12 cellular contexts compared by ENCODE assay signal in the genomic region with DNA sequence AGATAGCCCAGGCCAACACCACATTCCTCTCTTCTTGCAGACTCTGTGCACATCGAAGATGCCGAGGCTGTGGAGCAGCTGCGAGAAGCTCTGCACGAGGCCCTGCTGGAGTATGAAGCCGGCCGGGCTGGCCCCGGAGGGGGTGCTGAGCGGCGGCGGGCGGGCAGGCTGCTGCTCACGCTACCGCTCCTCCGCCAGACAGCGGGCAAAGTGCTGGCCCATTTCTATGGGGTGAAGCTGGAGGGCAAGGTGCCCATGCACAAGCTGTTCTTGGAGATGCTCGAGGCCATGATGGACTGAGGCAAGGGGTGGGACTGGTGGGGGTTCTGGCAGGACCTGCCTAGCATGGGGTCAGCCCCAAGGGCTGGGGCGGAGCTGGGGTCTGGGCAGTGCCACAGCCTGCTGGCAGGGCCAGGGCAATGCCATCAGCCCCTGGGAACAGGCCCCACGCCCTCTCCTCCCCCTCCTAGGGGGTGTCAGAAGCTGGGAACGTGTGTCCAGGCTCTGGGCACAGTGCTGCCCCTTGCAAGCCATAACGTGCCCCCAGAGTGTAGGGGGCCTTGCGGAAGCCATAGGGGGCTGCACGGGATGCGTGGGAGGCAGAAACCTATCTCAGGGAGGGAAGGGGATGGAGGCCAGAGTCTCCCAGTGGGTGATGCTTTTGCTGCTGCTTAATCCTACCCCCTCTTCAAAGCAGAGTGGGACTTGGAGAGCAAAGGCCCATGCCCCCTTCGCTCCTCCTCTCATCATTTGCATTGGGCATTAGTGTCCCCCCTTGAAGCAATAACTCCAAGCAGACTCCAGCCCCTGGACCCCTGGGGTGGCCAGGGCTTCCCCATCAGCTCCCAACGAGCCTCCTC. TPM values are rescaled to one million over a fixed set of nuclear protein-coding genes. Genes with fewer than 3 reads are reported as not detected.
DNase-seq lines count a peak whose midpoint lies in the region; ATAC-seq and TF ChIP-seq lines count a peak whose summit lies in the region.
"Not testable (repeated sequence)": the region's sequence is repeated elsewhere in the genome, so short reads cannot be mapped to it uniquely, and the experiment has no call there.
"Had no signal": no experiment of that assay in that cellular context is flagged by ENCODE, and none has a peak within 500 bp of the region (broad histone marks: within the 10 kb centered on the region; RNA-seq: fewer than 3 reads in every experiment).

No MANE protein-coding gene starts in this region.

- H3K4me3 ChIP-seq in ACC112 (ENCODE audit: low read depth, low read length) (peak overlapping the region; percentile 93), GM23338 (peak overlapping the region; percentile 82), NT2/D1 (ENCODE audit: insufficient read length, low read depth) (peak overlapping the region; percentile 94), retinal pigment epithelial cell (ENCODE audit: low read length) (peak overlapping the region; percentile 94)

- DNase-seq in GM23338 (ENCODE audit: low spot score); NT2/D1 (ENCODE audit: low read depth, low spot score); activated B cell treated with CpG ODN at 0.5 μM for 24 hours; activated naive CD8-positive, alpha-beta T cell treated with anti-CD3 and anti-CD28 coated beads, Interleukin-2, amount 50 U/mL, for 24 hours; epithelial cell of prostate (ENCODE audit: low read depth, low spot score); memory B cell (ENCODE audit: low spot score in 2 of 2); retinal pigment epithelial cell (ENCODE audit: low read depth): not testable (repeated sequence)

- H3K27me3 ChIP-seq in ACC112 (ENCODE audit: insufficient read depth, low read length); GM23338 (ENCODE audit: insufficient read depth); NT2/D1 (ENCODE audit: insufficient read depth, insufficient read length): not testable (repeated sequence)

- H3K79me2 ChIP-seq in ACC112 (ENCODE audit: control insufficient read depth, insufficient read depth, low read length, unreplicated experiment) (peaks cover 18% of the 10 kb centered on the region), GM23338 (replicated peaks; ENCODE audit: insufficient read depth) (peaks cover 22% of the 10 kb centered on the region)

- ATAC-seq in GM23338; activated B cell treated with CpG ODN at 0.5 μM for 24 hours (ENCODE audit: low read depth); activated naive CD8-positive, alpha-beta T cell treated with anti-CD3 and anti-CD28 coated beads, Interleukin-2, amount 50 U/mL, for 24 hours; memory B cell (ENCODE audit: low read depth): not testable (repeated sequence)

- H3K27ac Mint-ChIP-seq in GM23338 (peak overlapping the region; percentile 100), activated B cell treated with CpG ODN at 0.5 μM for 24 hours (peak overlapping the region; percentile 99), memory B cell (peak overlapping the region; percentile 99)
- H3K27ac Mint-ChIP-seq in activated naive CD8-positive, alpha-beta T cell treated with anti-CD3 and anti-CD28 coated beads, Interleukin-2, amount 50 U/mL, for 24 hours, result peak overlapping the region; percentile 98

- H3K4me1 Mint-ChIP-seq in GM23338, result peaks cover 15% of the 10 kb centered on the region
- H3K4me1 Mint-ChIP-seq in activated B cell treated with CpG ODN at 0.5 μM for 24 hours, result peaks cover 29% of the 10 kb centered on the region
- peaks cover 40% of the 10 kb centered on the region for H3K4me1 Mint-ChIP-seq in activated naive CD8-positive, alpha-beta T cell treated with anti-CD3 and anti-CD28 coated beads, Interleukin-2, amount 50 U/mL, for 24 hours
- peaks cover 21% of the 10 kb centered on the region for H3K4me1 Mint-ChIP-seq in memory B cell

- H3K4me1 ChIP-seq in ACC112 (ENCODE audit: control insufficient read depth, insufficient read depth, low read length, unreplicated experiment), result peaks cover 15% of the 10 kb centered on the region
- peaks cover 12% of the 10 kb centered on the region for H3K4me1 ChIP-seq in GM23338 (ENCODE audit: insufficient read depth)
- peaks cover 13% of the 10 kb centered on the region for H3K4me1 ChIP-seq in NT2/D1 (ENCODE audit: insufficient read depth, insufficient read length)

- intact Hi-C loops in activated B cell treated with CpG ODN at 0.5 μM for 24 hours (cut with micrococcal nuclease), result loop anchor here (5.0 kb wide), 3 partner anchors 84 to 426 kb away; a partner anchor contains a TSS

- not testable (repeated sequence) for H3K9me2 ChIP-seq in GM23338 (ENCODE audit: insufficient read depth)

- not testable (repeated sequence) for H3K27ac ChIP-seq in ACC112 (ENCODE audit: low read depth, low read length)
- H3K27ac ChIP-seq in GM23338 (ENCODE audit: low read depth) (peak overlapping the region; percentile 93), epithelial cell of prostate (peak overlapping the region; percentile 98)

- H3K9me3 Mint-ChIP-seq in GM23338; activated B cell treated with CpG ODN at 0.5 μM for 24 hours; activated naive CD8-positive, alpha-beta T cell treated with anti-CD3 and anti-CD28 coated beads, Interleukin-2, amount 50 U/mL, for 24 hours; memory B cell: not testable (repeated sequence)

- H3K9ac ChIP-seq in NT2/D1 (ENCODE audit: insufficient read length, low read depth), result peak overlapping the region; percentile 71

- H3F3A ChIP-seq in GM23338 (replicated peaks; ENCODE audit: low read depth), result peaks cover 17% of the 10 kb centered on the region; the same call in 1 of the 2 replicates

- H3K27me3 Mint-ChIP-seq in GM23338 (ENCODE audit: insufficient read depth, low read depth, poor library complexity), result peaks cover 33% of the 10 kb centered on the region
- not testable (repeated sequence) for H3K27me3 Mint-ChIP-seq in activated B cell treated with CpG ODN at 0.5 μM for 24 hours; activated naive CD8-positive, alpha-beta T cell treated with anti-CD3 and anti-CD28 coated beads, Interleukin-2, amount 50 U/mL, for 24 hours; memory B cell

- not testable (repeated sequence) for H4K20me1 ChIP-seq in GM23338 (replicated peaks; ENCODE audit: insufficient read depth)

- not testable (repeated sequence) for H3K9me3 ChIP-seq in NT2/D1 (ENCODE audit: insufficient read depth, low read length)

- H2AFZ ChIP-seq in ACC112 (ENCODE audit: low read length, unreplicated experiment); GM23338: not testable (repeated sequence)

- H3K36me3 ChIP-seq in ACC112 (ENCODE audit: insufficient read depth, low read length); GM23338 (ENCODE audit: insufficient read depth): not testable (repeated sequence)
- peaks cover 65% of the 10 kb centered on the region for H3K36me3 ChIP-seq in NT2/D1 (ENCODE audit: insufficient read depth, insufficient read length, low read length)

- H3K4me3 Mint-ChIP-seq in GM23338, result peak overlapping the region; percentile 98
- H3K4me3 Mint-ChIP-seq in activated B cell treated with CpG ODN at 0.5 μM for 24 hours, result peak overlapping the region; percentile 94
- peak overlapping the region; percentile 97 for H3K4me3 Mint-ChIP-seq in activated naive CD8-positive, alpha-beta T cell treated with anti-CD3 and anti-CD28 coated beads, Interleukin-2, amount 50 U/mL, for 24 hours
- H3K4me3 Mint-ChIP-seq in memory B cell, result peak overlapping the region; percentile 96

- TF ChIP-seq CTCF in GM23338 (conservative IDR thresholded peaks at IDR 0.05; ENCODE audit: low read depth in 2 of 2); activated B cell treated with CpG ODN at 0.5 μM for 24 hours (IDR thresholded peaks at IDR 0.05); retinal pigment epithelial cell (conservative IDR thresholded peaks at IDR 0.05; ENCODE audit: low read depth, low read length): not testable (repeated sequence)

- POLR2A ChIA-PET in activated B cell treated with CpG ODN at 0.5 μM for 24 hours (lab: Charles Lee), result interaction anchor here (0.6 to 4.9 kb wide), 7 partner anchors 11 to 1572 kb away, joined by 3 to 94 read pairs (median 59); a partner anchor contains a TSS

- CTCF ChIA-PET in activated B cell treated with CpG ODN at 0.5 μM for 24 hours (lab: Charles Lee), result interaction anchor here (0.5 to 4.2 kb wide), 6 partner anchors 11 to 133 kb away, joined by 3 to 138 read pairs (median 42); a partner anchor contains a TSS

- H3K36me3 Mint-ChIP-seq in GM23338 (ENCODE audit: low read depth), result peaks cover 44% of the 10 kb centered on the region
- peaks cover 51% of the 10 kb centered on the region for H3K36me3 Mint-ChIP-seq in activated B cell treated with CpG ODN at 0.5 μM for 24 hours (ENCODE audit: low read depth)
- peaks cover 36% of the 10 kb centered on the region for H3K36me3 Mint-ChIP-seq in activated naive CD8-positive, alpha-beta T cell treated with anti-CD3 and anti-CD28 coated beads, Interleukin-2, amount 50 U/mL, for 24 hours (ENCODE audit: low read depth)
- H3K36me3 Mint-ChIP-seq in memory B cell, result peaks cover 11% of the 10 kb centered on the region

- peak overlapping the region; percentile 74 for H3K4me2 ChIP-seq in GM23338

RNA-seq across cellular contexts. Expression of a gene that starts 1.5 kb away (rescaled TPM):
- 298 and 349 TPM in 2 replicates for total RNA-seq in GM23338 (2014; rRNA removed; shearing (Covaris generic))
- polyA plus RNA-seq in GM23338 (2016; fragmentation: Nextera tagmentation; extraction: Ambion mirVana), result 927 and 1,003 TPM in 2 replicates
- 156 and 175 TPM in 2 replicates for total RNA-seq in activated B cell treated with CpG ODN at 0.5 μM for 24 hours

RNA-seq across cellular contexts. Expression of a gene that starts 2.0 kb away (rescaled TPM):
- total RNA-seq in GM23338 (2014; rRNA removed; shearing (Covaris generic)), result 202 and 212 TPM in 2 replicates
- 300 and 312 TPM in 2 replicates for polyA plus RNA-seq in GM23338 (2016; fragmentation: Nextera tagmentation; extraction: Ambion mirVana)
- 73.6 and 85.8 TPM in 2 replicates for total RNA-seq in activated B cell treated with CpG ODN at 0.5 μM for 24 hours

RNA-seq across cellular contexts. Expression of a gene that starts 10.6 kb away (rescaled TPM):
- 50.1 and 55.1 TPM in 2 replicates for total RNA-seq in GM23338 (2014; rRNA removed; shearing (Covaris generic))
- 13.7 and 15.7 TPM in 2 replicates for polyA plus RNA-seq in GM23338 (2016; fragmentation: Nextera tagmentation; extraction: Ambion mirVana)
- 44.8 and 48.3 TPM in 2 replicates for total RNA-seq in activated B cell treated with CpG ODN at 0.5 μM for 24 hours

RNA-seq across cellular contexts. Expression of a gene that starts 15.7 kb away (rescaled TPM):
- not detected in 2 replicates for total RNA-seq in GM23338 (2014; rRNA removed; shearing (Covaris generic))
- 0.99 and 1.8 TPM in 2 replicates for polyA plus RNA-seq in GM23338 (2016; fragmentation: Nextera tagmentation; extraction: Ambion mirVana)
- total RNA-seq in activated B cell treated with CpG ODN at 0.5 μM for 24 hours, result not detected in 2 replicates
- total RNA-seq: glomerular endothelial cell; right lobe of liver; T-helper 2 cell treated with Interferon-gamma antibody and Interleukin-4, amounts not matched to agents 100 ng/mL and 5 ng/mL, for 36 hours; vagina had no signal

RNA-seq across cellular contexts. Expression of a gene that starts 24.1 kb away (rescaled TPM):
- total RNA-seq in GM23338 (2014; rRNA removed; shearing (Covaris generic)), result 12.1 and 12.3 TPM in 2 replicates
- 5.9 and 6.8 TPM in 2 replicates for polyA plus RNA-seq in GM23338 (2016; fragmentation: Nextera tagmentation; extraction: Ambion mirVana)
- 180 and 201 TPM in 2 replicates for total RNA-seq in activated B cell treated with CpG ODN at 0.5 μM for 24 hours
